Comparison of ENCODE assay signal across 22 cellular contexts in genomic region chr6:37763413-37763812, GRCh38.
"Had no signal": no experiment of that assay in that cellular context is flagged by ENCODE, and none has a peak within 500 bp of the region (broad histone marks: within the 10 kb centered on the region; RNA-seq: fewer than 3 reads in every experiment).

No MANE protein-coding gene starts in this region.

- H3K27ac ChIP-seq: esophagus squamous epithelium, prostate gland, sigmoid colon, skin epidermis, thoracic aorta, tibial nerve, upper lobe of left lung had no signal

- H3K27me3 ChIP-seq: upper lobe of left lung had no signal

- ATAC-seq: effector memory CD8-positive, alpha-beta T cell; natural killer cell treated with Interleukin-12 subunit alpha and Interleukin-12 subunit beta and Interleukin-15 and Interleukin-18, amount 100 ng/mL, for 72 hours; right cardiac atrium; stimulated activated naive B cell treated with anti-CD40 and anti-IgM and Interleukin-4, amounts not matched to agents 10 μg/mL and 1 μg/mL and 100 μg/mL, for 72 hours had no signal

- H3K4me1 ChIP-seq: esophagus squamous epithelium, prostate gland, sigmoid colon, tibial nerve, upper lobe of left lung had no signal

- H3K4me3 Mint-ChIP-seq: effector memory CD8-positive, alpha-beta T cell; memory B cell; naive B cell; natural killer cell treated with Interleukin-12 subunit alpha and Interleukin-12 subunit beta and Interleukin-15 and Interleukin-18, amount 100 ng/mL, for 72 hours; stimulated activated naive B cell treated with anti-CD40 and anti-IgM and Interleukin-4, amounts not matched to agents 10 μg/mL and 1 μg/mL and 100 μg/mL, for 72 hours; stimulated activated naive CD8-positive, alpha-beta T cell treated with anti-CD3 and anti-CD28 coated beads, Interleukin-15, Interleukin-2, amounts not matched to agents 100 ng/mL and 50 ng/mL, for 24 hours had no signal

- H3K4me3 ChIP-seq: esophagus squamous epithelium, lung, prostate gland, sigmoid colon, skin epidermis, thoracic aorta, tibial nerve, upper lobe of left lung had no signal

- H3K9me3 ChIP-seq: esophagus squamous epithelium, prostate gland, sigmoid colon, thoracic aorta, tibial nerve, upper lobe of left lung had no signal

- H3K4me1 Mint-ChIP-seq: memory B cell; naive B cell; stimulated activated naive B cell treated with anti-CD40 and anti-IgM and Interleukin-4, amounts not matched to agents 10 μg/mL and 1 μg/mL and 100 μg/mL, for 72 hours had no signal

- DNase-seq: cortex of kidney; effector memory CD8-positive, alpha-beta T cell; erythroblast; esophagus squamous epithelium; head of caudate nucleus; kidney; naive B cell; nucleus accumbens; right cardiac atrium; sigmoid colon; stimulated activated CD4-positive, alpha-beta T cell treated with anti-CD3 and anti-CD28 coated beads, Interleukin-15, amount 100 ng/mL, for 24 hours; stimulated activated CD4-positive, alpha-beta T cell treated with anti-CD3 and anti-CD28 coated beads, Interleukin-2, amount 100 ng/mL, for 48 hours; stimulated activated naive B cell treated with anti-CD40 and anti-IgM and Interleukin-4, amounts not matched to agents 10 μg/mL and 1 μg/mL and 100 μg/mL, for 72 hours; upper lobe of left lung had no signal

- H3K9me3 Mint-ChIP-seq: effector memory CD8-positive, alpha-beta T cell; memory B cell; naive B cell; natural killer cell treated with Interleukin-12 subunit alpha and Interleukin-12 subunit beta and Interleukin-15 and Interleukin-18, amount 100 ng/mL, for 72 hours; stimulated activated naive B cell treated with anti-CD40 and anti-IgM and Interleukin-4, amounts not matched to agents 10 μg/mL and 1 μg/mL and 100 μg/mL, for 72 hours; stimulated activated naive CD8-positive, alpha-beta T cell treated with anti-CD3 and anti-CD28 coated beads, Interleukin-15, Interleukin-2, amounts not matched to agents 100 ng/mL and 50 ng/mL, for 24 hours had no signal

- H3K27ac Mint-ChIP-seq: effector memory CD8-positive, alpha-beta T cell; memory B cell; naive B cell; natural killer cell treated with Interleukin-12 subunit alpha and Interleukin-12 subunit beta and Interleukin-15 and Interleukin-18, amount 100 ng/mL, for 72 hours; stimulated activated naive B cell treated with anti-CD40 and anti-IgM and Interleukin-4, amounts not matched to agents 10 μg/mL and 1 μg/mL and 100 μg/mL, for 72 hours; stimulated activated naive CD8-positive, alpha-beta T cell treated with anti-CD3 and anti-CD28 coated beads, Interleukin-15, Interleukin-2, amounts not matched to agents 100 ng/mL and 50 ng/mL, for 24 hours had no signal

- H3K36me3 Mint-ChIP-seq: memory B cell; naive B cell; natural killer cell treated with Interleukin-12 subunit alpha and Interleukin-12 subunit beta and Interleukin-15 and Interleukin-18, amount 100 ng/mL, for 72 hours; stimulated activated naive B cell treated with anti-CD40 and anti-IgM and Interleukin-4, amounts not matched to agents 10 μg/mL and 1 μg/mL and 100 μg/mL, for 72 hours had no signal

- H3K36me3 ChIP-seq: esophagus squamous epithelium, prostate gland, sigmoid colon, thoracic aorta, tibial nerve, upper lobe of left lung had no signal
